15 cellular contexts compared by ENCODE assay signal in genomic region chr17:78307887-78308633, GRCh38. TPM values are rescaled to one million over a fixed set of nuclear protein-coding genes. Genes with fewer than 3 reads are reported as not detected.
DNase-seq lines count a peak whose midpoint lies in the region; ATAC-seq and TF ChIP-seq lines count a peak whose summit lies in the region.
"Had no signal": no experiment of that assay in that cellular context is flagged by ENCODE, and none has a peak within 500 bp of the region (broad histone marks: within the 10 kb centered on the region; RNA-seq: fewer than 3 reads in every experiment).

No MANE protein-coding gene starts in this region.

- TF ChIP-seq CTCF in endodermal cell (conservative IDR thresholded peaks at IDR 0.05) (peak; percentile 57), mucosa of descending colon (IDR thresholded peaks at IDR 0.05) (no peak), mammary epithelial cell (conservative IDR thresholded peaks at IDR 0.05 in 1 of 2, IDR thresholded peaks at IDR 0.05 in 1 of 2; ENCODE audit: extremely low read depth in 1 of 2, insufficient read depth in 1 of 2, low read depth in 1 of 2, low read length in 2 of 2) (peak in 1 of 2 donors; percentile 21)

- peak; percentile 38 for DNase-seq in Caki2 (ENCODE audit: low read depth)
- peak; percentile 79 for DNase-seq in NCI-H146 treated with DMSO at 0.1 percent for 48 hours (lab: John Stamatoyannopoulos, UW; ENCODE audit: unreplicated experiment)
- DNase-seq in endodermal cell: peak; percentile 90
- DNase-seq in mucosa of descending colon: no peak
- no peak for DNase-seq in mammary epithelial cell
- DNase-seq in KG1 (lab: John Stamatoyannopoulos, UW): no peak
- DNase-seq in NCI-H1417 treated with DMSO at 0.1 percent for 48 hours (lab: John Stamatoyannopoulos, UW): no peak
- DNase-seq: activated CD4-positive, CD25-positive, alpha-beta regulatory T cell; activated CD8-positive, alpha-beta memory T cell treated with anti-CD3 and anti-CD28 coated beads, Interleukin-2, amount 10 ng/mL, durations not matched to agents 7 days and 5 days; esophagus squamous epithelium; GF-D8 had no signal

- peak overlapping the region; percentile 66 for H3K27ac Mint-ChIP-seq in endodermal cell
- H3K27ac Mint-ChIP-seq: activated CD8-positive, alpha-beta memory T cell treated with anti-CD3 and anti-CD28 coated beads, Interleukin-2, amount 10 ng/mL, durations not matched to agents 7 days and 5 days; memory B cell; stimulated activated effector memory CD8-positive, alpha-beta T cell treated with anti-CD3 and anti-CD28 coated beads, Interleukin-12 subunit alpha, Interleukin-12 subunit beta, amount 100 ng/mL, for 72 hours had no signal

- peaks cover 12% of the 10 kb centered on the region for H3K4me1 Mint-ChIP-seq in endodermal cell
- H3K4me1 Mint-ChIP-seq: activated CD8-positive, alpha-beta memory T cell treated with anti-CD3 and anti-CD28 coated beads, Interleukin-2, amount 10 ng/mL, durations not matched to agents 7 days and 5 days; memory B cell; stimulated activated effector memory CD8-positive, alpha-beta T cell treated with anti-CD3 and anti-CD28 coated beads, Interleukin-12 subunit alpha, Interleukin-12 subunit beta, amount 100 ng/mL, for 72 hours had no signal

- H3K27me3 Mint-ChIP-seq in endodermal cell (ENCODE audit: insufficient read depth): no peaks in the 10 kb centered on the region

- H3K4me1 ChIP-seq in endodermal cell (ENCODE audit: control insufficient read depth, insufficient read depth, low read length): peaks cover 4% of the 10 kb centered on the region
- H3K4me1 ChIP-seq in mucosa of descending colon (ENCODE audit: low read depth): no peaks in the 10 kb centered on the region
- H3K4me1 ChIP-seq in mammary epithelial cell (ENCODE audit: insufficient read depth, low read length): no peaks in the 10 kb centered on the region
- H3K4me1 ChIP-seq: Caco-2 had no signal

- WGBS in endodermal cell (ENCODE audit: insufficient coverage in 1 of 2, insufficient read length in 1 of 2), 2 experiments: 86 to 88% methylated on average over 7 to 12 of the region's 13 CpGs
- 79% methylated on average over 8 of the region's 13 CpGs for WGBS in mammary epithelial cell (ENCODE audit: low coverage, missing lambda C conversion rate)

- H3K27ac ChIP-seq in endodermal cell (ENCODE audit: low read depth, low read length): no peak overlapping the region
- H3K27ac ChIP-seq in mammary epithelial cell (ENCODE audit: insufficient read depth, low read depth, low read length): no peak overlapping the region
- H3K27ac ChIP-seq: esophagus squamous epithelium had no signal

- no peaks in the 10 kb centered on the region for H3K79me2 ChIP-seq in mammary epithelial cell (ENCODE audit: insufficient read depth, low read length)

- peaks cover 4% of the 10 kb centered on the region for H3K27me3 ChIP-seq in endodermal cell (ENCODE audit: control insufficient read depth, insufficient read depth, low read length, poor library complexity, severe bottlenecking)
- no peaks in the 10 kb centered on the region for H3K27me3 ChIP-seq in mammary epithelial cell (ENCODE audit: insufficient read depth, low read length)

- no peaks in the 10 kb centered on the region for H3K36me3 Mint-ChIP-seq in endodermal cell (ENCODE audit: low read depth)
- H3K36me3 Mint-ChIP-seq: memory B cell; stimulated activated effector memory CD8-positive, alpha-beta T cell treated with anti-CD3 and anti-CD28 coated beads, Interleukin-12 subunit alpha, Interleukin-12 subunit beta, amount 100 ng/mL, for 72 hours had no signal

- in situ Hi-C loops in Caki2 (cut with HindIII; ENCODE audit: low pct_unique_long_range_greater_than_20kb, low sequenced_read_pairs): no loop called here
- in situ Hi-C loops in mammary epithelial cell (cut with MboI; ENCODE audit: low sequenced_read_pairs in 2 of 2): no loop called here

- H3K9me3 ChIP-seq in endodermal cell (ENCODE audit: control insufficient read depth, low read length) (peaks cover 15% of the 10 kb centered on the region), mucosa of descending colon (no peaks in the 10 kb centered on the region), mammary epithelial cell (replicated peaks; ENCODE audit: insufficient read depth, low read length) (no peaks in the 10 kb centered on the region)
- H3K9me3 ChIP-seq: Caco-2 had no signal

- CTCF ChIA-PET in mammary epithelial cell (lab: Charles Lee; ENCODE audit: low non-redundant PET): no interaction called here

- no TSS peak for BruUV-seq in mammary epithelial cell (replicated peaks; lab: Mats Ljungman, UMichigan)

- ATAC-seq in mucosa of descending colon (peak; percentile 23), HG03469 (IDR thresholded peaks at IDR 0.05; ENCODE audit: unreplicated experiment) (no peak)
- ATAC-seq: activated CD8-positive, alpha-beta memory T cell treated with anti-CD3 and anti-CD28 coated beads, Interleukin-2, amount 10 ng/mL, durations not matched to agents 7 days and 5 days; stimulated activated effector memory CD8-positive, alpha-beta T cell treated with anti-CD3 and anti-CD28 coated beads, Interleukin-12 subunit alpha, Interleukin-12 subunit beta, amount 100 ng/mL, for 72 hours had no signal

- no peak overlapping the region for H3K4me3 Mint-ChIP-seq in endodermal cell
- H3K4me3 Mint-ChIP-seq: activated CD8-positive, alpha-beta memory T cell treated with anti-CD3 and anti-CD28 coated beads, Interleukin-2, amount 10 ng/mL, durations not matched to agents 7 days and 5 days; memory B cell; stimulated activated effector memory CD8-positive, alpha-beta T cell treated with anti-CD3 and anti-CD28 coated beads, Interleukin-12 subunit alpha, Interleukin-12 subunit beta, amount 100 ng/mL, for 72 hours had no signal

- H3K4me3 ChIP-seq in endodermal cell (ENCODE audit: low read length): no peak overlapping the region
- no peak overlapping the region for H3K4me3 ChIP-seq in mucosa of descending colon
- H3K4me3 ChIP-seq in mammary epithelial cell (replicated peaks in 1 of 3; ENCODE audit: insufficient read depth in 1 of 3, low read depth in 2 of 3, low read length in 3 of 3): no peak overlapping the region
- H3K4me3 ChIP-seq: esophagus squamous epithelium had no signal

- H2AFZ ChIP-seq in mammary epithelial cell (ENCODE audit: low read depth, low read length): no peak overlapping the region

- no peaks in the 10 kb centered on the region for H4K20me1 ChIP-seq in mammary epithelial cell (ENCODE audit: insufficient read depth, low read length)

- dilution Hi-C loops in mammary epithelial cell (cut with HindIII; ENCODE audit: low sequenced_read_pairs): no loop called here

- H3K36me3 ChIP-seq in endodermal cell (ENCODE audit: control insufficient read depth, insufficient read depth, low read length): no peaks in the 10 kb centered on the region
- H3K36me3 ChIP-seq in mucosa of descending colon (ENCODE audit: low read depth): no peaks in the 10 kb centered on the region
- no peaks in the 10 kb centered on the region for H3K36me3 ChIP-seq in mammary epithelial cell (ENCODE audit: insufficient read depth, low read length)
- H3K36me3 ChIP-seq: esophagus squamous epithelium had no signal

- H3K4me2 ChIP-seq in mammary epithelial cell (ENCODE audit: insufficient read depth, low read depth, low read length): no peak overlapping the region

- intact Hi-C loops in mucosa of descending colon (cut with DNase I, micrococcal nuclease): no loop called here
- intact Hi-C loops in mammary epithelial cell (cut with micrococcal nuclease): no loop called here

- H3K9ac ChIP-seq in endodermal cell (ENCODE audit: extremely low read depth, low read length, poor library complexity, severe bottlenecking): no peak overlapping the region
- no peak overlapping the region for H3K9ac ChIP-seq in mammary epithelial cell (ENCODE audit: insufficient read depth, low read length)

- peaks cover 13% of the 10 kb centered on the region for H3K9me3 Mint-ChIP-seq in endodermal cell
- H3K9me3 Mint-ChIP-seq: stimulated activated effector memory CD8-positive, alpha-beta T cell treated with anti-CD3 and anti-CD28 coated beads, Interleukin-12 subunit alpha, Interleukin-12 subunit beta, amount 100 ng/mL, for 72 hours had no signal

RNA-seq across cellular contexts. Expression of gene SOCS3, which starts 51.8 kb away (rescaled TPM):
- total RNA-seq in Caki2 (2014; rRNA removed; shearing (Covaris generic); ENCODE audit: low replicate concordance): 22.9 and 28.9 TPM in 2 replicates
- total RNA-seq in endodermal cell: 10 to 100 TPM; 54.2 to 75.3 TPM
- polyA plus RNA-seq in endodermal cell (2013, experiment 1 of 2): 15.1 TPM
- 19.8 TPM for polyA plus RNA-seq in endodermal cell (2013, experiment 2 of 2)
- 10 to 100 TPM; 21.9 to 41.3 (median 23.2) TPM for total RNA-seq in mucosa of descending colon
- 10 to 100 TPM in 1 of 2 donors, 1 to 10 TPM in 1; 4.3 to 24.7 TPM for total RNA-seq in mammary epithelial cell
- 3.5 TPM for polyA plus RNA-seq in mammary epithelial cell
- 1.8 TPM for polyA minus RNA-seq in mammary epithelial cell

Comparison
In these comparisons a context has a peak if more than half of its experiments do, and no peak if none do; other contexts are left out.
1. DNase-seq: peak in Caki2 (single experiment), NCI-H146 treated with DMSO at 0.1 percent for 48 hours (single experiment) and endodermal cell (single experiment); none in mucosa of descending colon (0 of 3), mammary epithelial cell (single experiment), KG1 (single experiment) and NCI-H1417 treated with DMSO at 0.1 percent for 48 hours (single experiment).